Comparison of ENCODE assay signal across 15 cellular contexts in the genomic region with DNA sequence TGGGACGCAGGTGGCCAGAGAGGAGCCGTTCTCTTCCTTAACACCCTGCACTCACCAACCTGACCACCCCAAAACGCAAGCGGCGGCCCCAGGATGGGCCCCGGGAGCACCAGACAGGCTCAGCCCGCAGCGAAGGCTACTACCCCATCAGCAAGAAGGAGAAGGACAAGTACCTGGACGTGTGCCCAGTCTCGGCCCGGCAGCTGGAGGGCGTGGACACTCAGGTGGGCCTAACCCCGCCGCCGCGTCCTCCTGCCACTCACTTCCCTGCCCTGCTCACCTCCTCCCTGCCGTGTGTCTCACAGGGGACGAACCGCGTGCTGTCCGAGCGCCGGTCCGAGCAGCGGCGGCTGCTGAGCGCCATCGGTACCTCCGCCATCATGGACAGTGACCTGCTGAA. TPM values are rescaled to one million over a fixed set of nuclear protein-coding genes. Genes with fewer than 3 reads are reported as not detected.
DNase-seq lines count a peak whose midpoint lies in the region; ATAC-seq, FAIRE-seq and TF ChIP-seq lines count a peak whose summit lies in the region.
"Had no signal": no experiment of that assay in that cellular context is flagged by ENCODE, and none has a peak within 500 bp of the region (broad histone marks: within the 10 kb centered on the region; RNA-seq: fewer than 3 reads in every experiment).

No MANE protein-coding gene starts in this region.

- H2AK5ac ChIP-seq in neuronal stem cell (ENCODE audit: low read depth, low read length) (no peak overlapping the region), trophoblast cell (ENCODE audit: low read length) (no peak overlapping the region)

- WGBS in GM12878 (ENCODE audit: insufficient coverage, insufficient replicate concordance, low lambda C conversion rate, missing lambda C conversion rate): over 99% methylated on average over 17 of the region's 29 CpGs
- no CpG with 5 or more reads among the region's 29 CpGs for WGBS in neuronal stem cell (ENCODE audit: extremely low coverage in 2 of 2, insufficient read length in 2 of 2, insufficient replicate concordance in 1 of 2), 2 donors
- no CpG with 5 or more reads among the region's 29 CpGs for WGBS in trophoblast cell (ENCODE audit: extremely low coverage, insufficient coverage, insufficient read length)

- no peak overlapping the region for H2AFZ ChIP-seq in GM12878 (ENCODE audit: control insufficient read depth, low read depth, low read length)
- H2AFZ ChIP-seq in neuronal stem cell (ENCODE audit: low read length): no peak overlapping the region
- H2AFZ ChIP-seq in trophoblast cell (ENCODE audit: insufficient read depth, low read length, poor library complexity): no peak overlapping the region

- H2BK12ac ChIP-seq in neuronal stem cell (ENCODE audit: low read length): peak overlapping the region; percentile 10
- no peak overlapping the region for H2BK12ac ChIP-seq in trophoblast cell (ENCODE audit: low read length)

- H3K79me1 ChIP-seq in neuronal stem cell (ENCODE audit: low read depth, low read length) (peaks cover 5% of the 10 kb centered on the region), trophoblast cell (ENCODE audit: low read length) (no peaks in the 10 kb centered on the region)

- RAD21 ChIA-PET in GM12878 (lab: Charles Lee; ENCODE audit: unreplicated experiment): interaction anchor here (0.6 kb wide), 1 partner anchor 43 kb away, joined by 3 read pairs; no protein-coding TSS in a partner anchor

- FAIRE-seq in GM12878 (lab: Jason Lieb, UNC): no peak

- TF ChIP-seq EP300 in GM12878 (IDR thresholded peaks at IDR 0.05; ENCODE audit: borderline replicate concordance in 1 of 2, control insufficient read depth in 1 of 2, low read depth in 2 of 2, low read length in 2 of 2): no peak

- no peak for TF ChIP-seq CTCF in RWPE1 (conservative IDR thresholded peaks at IDR 0.05; ENCODE audit: low read depth)
- TF ChIP-seq CTCF in GM12878 (IDR thresholded peaks at IDR 0.05 in 2 of 3, conservative IDR thresholded peaks at IDR 0.05 in 1 of 3; ENCODE audit: control insufficient read depth in 2 of 3, extremely low read depth in 1 of 3, insufficient read depth in 1 of 3, low read depth in 3 of 3, low read length in 3 of 3): no peak

- DNase-seq in RWPE1 (ENCODE audit: low spot score) (no peak), GM12878 (ENCODE audit: low read depth, low spot score) (no peak), neuronal stem cell (ENCODE audit: low spot score) (no peak), trophoblast cell (no peak)
- DNase-seq: CD4-positive, alpha-beta T cell; COR-L47; DMS79; MG63; NCI-H1417 treated with DMSO at 0.1 percent for 48 hours; NCI-H187; NCI-H446 treated with DMSO at 0.1 percent for 48 hours; NCI-H69 had no signal

- H3K18ac ChIP-seq in neuronal stem cell (ENCODE audit: low read length) (no peak overlapping the region), trophoblast cell (ENCODE audit: low read length) (no peak overlapping the region)

- H3K4me2 ChIP-seq in GM12878 (ENCODE audit: control insufficient read depth, insufficient read depth) (no peak overlapping the region), neuronal stem cell (ENCODE audit: insufficient read depth, low read length, poor library complexity, severe bottlenecking) (no peak overlapping the region), trophoblast cell (ENCODE audit: low read length) (no peak overlapping the region)
- H3K4me2 ChIP-seq: BLaER1 had no signal

- in situ Hi-C loops in GM12878 (cut with MboI): loop anchor here (25.0 kb wide), 1 partner anchor 457 kb away; the partner anchor contains the start of genes COX6A2 and ZNF843

- intact Hi-C loops in GM12878 (cut with micrococcal nuclease; ENCODE audit: unreplicated experiment): no loop called here

- H3K4me1 ChIP-seq in GM12878 (ENCODE audit: control insufficient read depth, insufficient read depth, low read length) (no peaks in the 10 kb centered on the region), neuronal stem cell (ENCODE audit: control insufficient read depth in 2 of 2, insufficient read depth in 1 of 2, low read depth in 1 of 2, low read length in 2 of 2) (peaks cover 3 to 5% of the 10 kb centered on the region in 2 donors), trophoblast cell (ENCODE audit: control insufficient read depth in 1 of 2, insufficient read depth in 2 of 2, low read length in 2 of 2) (no peaks in the 10 kb centered on the region)

- H4K20me1 ChIP-seq in GM12878 (ENCODE audit: control insufficient read depth, insufficient read depth): no peaks in the 10 kb centered on the region

- TSS peak; percentile 38 for BruUV-seq in GM12878 (replicated peaks; lab: Mats Ljungman, UMichigan)

- H4K91ac ChIP-seq in neuronal stem cell (ENCODE audit: low read depth, low read length, poor library complexity) (no peak overlapping the region), trophoblast cell (ENCODE audit: low read depth, low read length) (no peak overlapping the region)

- no peak overlapping the region for H4K12ac ChIP-seq in trophoblast cell (ENCODE audit: low read depth, low read length)

- CTCF ChIA-PET in RWPE1 (lab: Yijun Ruan, JAX) (no interaction called here), GM12878 (lab: Yijun Ruan, JAX) (no interaction called here)

- no peak overlapping the region for H3K14ac ChIP-seq in neuronal stem cell (ENCODE audit: low read length)
- H3K14ac ChIP-seq in trophoblast cell (ENCODE audit: low read length): no peak overlapping the region

- ATAC-seq in GM12878 (no peak), HG03135 (IDR thresholded peaks at IDR 0.05; ENCODE audit: unreplicated experiment) (no peak)
- ATAC-seq: SK-N-SH treated with all-trans-retinoic acid at 6 μM for 48 hours had no signal

- H3K27me3 ChIP-seq in GM12878 (replicated peaks in 1 of 2; ENCODE audit: control insufficient read depth in 2 of 2, insufficient read depth in 2 of 2, low read length in 1 of 2): no peaks in the 10 kb centered on the region
- H3K27me3 ChIP-seq in neuronal stem cell (ENCODE audit: control insufficient read depth in 3 of 3, insufficient read depth in 3 of 3, low read depth in 1 of 3, low read length in 3 of 3): no peaks in the 10 kb centered on the region
- H3K27me3 ChIP-seq in trophoblast cell (ENCODE audit: insufficient read depth, low read length): no peaks in the 10 kb centered on the region
- H3K27me3 ChIP-seq: BLaER1, MG63 had no signal

- H2BK15ac ChIP-seq in neuronal stem cell (ENCODE audit: low read length): no peak overlapping the region

- TF ChIP-seq RAD21 in GM12878 (IDR thresholded peaks at IDR 0.05; ENCODE audit: insufficient read depth, low read depth, low read length): no peak

- H4K8ac ChIP-seq in neuronal stem cell (ENCODE audit: low read depth, low read length) (no peak overlapping the region), trophoblast cell (ENCODE audit: low read depth, low read length) (no peak overlapping the region)

- no peak overlapping the region for H3K9ac ChIP-seq in GM12878 (ENCODE audit: control insufficient read depth, insufficient read depth, low read length)
- no peak overlapping the region for H3K9ac ChIP-seq in neuronal stem cell (ENCODE audit: low read depth, low read length, poor library complexity)
- no peak overlapping the region for H3K9ac ChIP-seq in trophoblast cell (ENCODE audit: low read length)
- H3K9ac ChIP-seq: BLaER1 had no signal

- TF ChIP-seq POLR2A in GM12878 (IDR thresholded peaks at IDR 0.05; ENCODE audit: low read depth, low read length): 0 out of 2 replicates have a peak, but pooled peaks have one; percentile 22

- H3K36me3 ChIP-seq in GM12878 (ENCODE audit: control insufficient read depth in 2 of 2, insufficient read depth in 2 of 2, low read length in 1 of 2) (peaks cover 5 to 36% of the 10 kb centered on the region in 2 experiments), neuronal stem cell (replicated peaks in 1 of 2; ENCODE audit: control insufficient read depth in 2 of 2, insufficient read depth in 2 of 2, low read length in 2 of 2) (peaks cover 59 to 86% of the 10 kb centered on the region in 2 donors), trophoblast cell (ENCODE audit: control insufficient read depth in 1 of 2, insufficient read depth in 2 of 2, low read length in 2 of 2) (peaks cover 80 to 82% of the 10 kb centered on the region in 2 experiments)

- H3K79me2 ChIP-seq in GM12878 (ENCODE audit: control insufficient read depth, insufficient read depth, low read length) (no peaks in the 10 kb centered on the region), trophoblast cell (ENCODE audit: control insufficient read depth, insufficient read depth, low read length, poor library complexity) (no peaks in the 10 kb centered on the region)

- POLR2A ChIA-PET in RWPE1 (lab: Yijun Ruan, JAX; ENCODE audit: low non-redundant PET): no interaction called here
- POLR2A ChIA-PET in GM12878 (lab: Charles Lee): no interaction called here

- H3K4ac ChIP-seq in neuronal stem cell (ENCODE audit: low read length) (no peak overlapping the region), trophoblast cell (ENCODE audit: low read depth, low read length) (no peak overlapping the region)

- H2BK120ac ChIP-seq in neuronal stem cell (ENCODE audit: low read depth, low read length) (no peak overlapping the region), trophoblast cell (ENCODE audit: insufficient read depth, low read length, poor library complexity) (no peak overlapping the region)

- H2BK5ac ChIP-seq in neuronal stem cell (ENCODE audit: low read length): no peak overlapping the region
- no peak overlapping the region for H2BK5ac ChIP-seq in trophoblast cell (ENCODE audit: low read depth, low read length, poor library complexity)

- H3K27ac ChIP-seq in RWPE1 (peak overlapping the region; percentile 71), GM12878 (ENCODE audit: control insufficient read depth, insufficient read depth) (no peak overlapping the region), neuronal stem cell (replicated peaks; ENCODE audit: low read length) (no peak overlapping the region), trophoblast cell (ENCODE audit: low read depth, low read length) (no peak overlapping the region)
- H3K27ac ChIP-seq: BLaER1 had no signal

- H3K23ac ChIP-seq in neuronal stem cell (ENCODE audit: low read depth, low read length, poor library complexity) (no peak overlapping the region), trophoblast cell (ENCODE audit: low read length) (no peak overlapping the region)

- SMC1A ChIA-PET in GM12878 (lab: Charles Lee; ENCODE audit: uncharacterized antibody, unreplicated experiment): no interaction called here

- no peaks in the 10 kb centered on the region for H3K9me3 ChIP-seq in GM12878 (replicated peaks; ENCODE audit: control insufficient read depth, insufficient read depth, low read length)
- H3K9me3 ChIP-seq in neuronal stem cell (replicated peaks in 1 of 2; ENCODE audit: control insufficient read depth in 2 of 2, insufficient read depth in 1 of 2, low read depth in 1 of 2, low read length in 2 of 2): no peaks in the 10 kb centered on the region
- H3K9me3 ChIP-seq in trophoblast cell (ENCODE audit: insufficient read depth, low read depth, low read length): peaks cover 3% of the 10 kb centered on the region
- H3K9me3 ChIP-seq: BLaER1, MG63 had no signal

- no peak overlapping the region for H3K4me3 ChIP-seq in GM12878
- H3K4me3 ChIP-seq in neuronal stem cell (ENCODE audit: low read length in 2 of 2): no peak overlapping the region
- no peak overlapping the region for H3K4me3 ChIP-seq in trophoblast cell (ENCODE audit: low read depth, low read length)
- H3K4me3 ChIP-seq: BLaER1, MG63 had no signal

RNA-seq across cellular contexts. Expression of gene HSD3B7, which starts 4.6 kb away (rescaled TPM):
- 1.9 and 2.2 TPM in 2 replicates for total RNA-seq in GM12878 (2013; cell fraction: nucleolus; rRNA removed)
- 1.0 and 1.3 TPM in 2 replicates for total RNA-seq in GM12878 (2014; rRNA removed)
- 0.18 and 0.32 TPM in 2 replicates for total RNA-seq in GM12878 (2014; rRNA removed; fragmentation: Illumina TruSeq; extraction: Trizol)
- total RNA-seq in GM12878 (2021): 1.1 and 1.3 TPM in 2 replicates
- polyA plus RNA-seq in GM12878 (2011; ENCODE audit: low read depth): 0.16 TPM
- polyA plus RNA-seq in GM12878 (2011; rRNA removed): 0.27 and 0.65 TPM in 2 replicates
- 1.3 and 1.9 TPM in 2 replicates for polyA plus RNA-seq in GM12878 (2011; cell fraction: cytosol; rRNA removed)
- polyA plus RNA-seq in GM12878 (2011; cell fraction: nucleus; rRNA removed): 4.5 and 6.1 TPM in 2 replicates
- 0.37 and 0.42 TPM in 2 replicates for polyA plus RNA-seq in GM12878 (2012)
- 0.17 and 0.48 TPM in 2 replicates for polyA plus RNA-seq in GM12878 (2014; fragmentation: Illumina TruSeq; extraction: Trizol)
- polyA plus RNA-seq in GM12878 (2014; fragmentation: Nextera tagmentation; extraction: Ambion mirVana): under 1 TPM; 0.18 to 0.40 TPM
- 1.5 and 1.8 TPM in 2 replicates for polyA plus RNA-seq in GM12878 (2014; rRNA removed)
- under 1 TPM in 1 of 2 experiments, not detected in 1; 0.46 TPM for polyA plus RNA-seq in GM12878 (2016; fragmentation: Nextera tagmentation; extraction: Ambion mirVana)
- polyA minus RNA-seq in GM12878 (2011; rRNA and poly(A)+ RNA removed): 0.46 TPM in 1 of 2 replicates, not detected in the other
- not detected in 2 replicates for polyA minus RNA-seq in GM12878 (2011; cell fraction: cytosol; rRNA and poly(A)+ RNA removed)
- polyA minus RNA-seq in GM12878 (2011; cell fraction: nucleus; rRNA and poly(A)+ RNA removed): 0.60 and 1.4 TPM in 2 replicates
- polyA plus RNA-seq in neuronal stem cell (2013, experiment 1 of 2): 0.73 TPM
- polyA plus RNA-seq in neuronal stem cell (2013, experiment 2 of 2): 0.64 TPM
- polyA plus RNA-seq in trophoblast cell (2013): 1.3 and 1.6 TPM in 2 replicates

RNA-seq across cellular contexts. Expression of gene SETD1A, which starts 22.9 kb away (rescaled TPM):
- 9.8 and 13.3 TPM in 2 replicates for total RNA-seq in GM12878 (2013; cell fraction: nucleolus; rRNA removed)
- 1.7 and 3.6 TPM in 2 replicates for total RNA-seq in GM12878 (2014; rRNA removed)
- 2.0 and 2.1 TPM in 2 replicates for total RNA-seq in GM12878 (2014; rRNA removed; fragmentation: Illumina TruSeq; extraction: Trizol)
- total RNA-seq in GM12878 (2021): 20.6 and 25.9 TPM in 2 replicates
- 7.8 TPM for polyA plus RNA-seq in GM12878 (2011; ENCODE audit: low read depth)
- polyA plus RNA-seq in GM12878 (2011; rRNA removed): 0.37 and 1.5 TPM in 2 replicates
- polyA plus RNA-seq in GM12878 (2011; cell fraction: cytosol; rRNA removed): 1.5 and 1.6 TPM in 2 replicates
- polyA plus RNA-seq in GM12878 (2011; cell fraction: nucleus; rRNA removed): 9.6 and 18.4 TPM in 2 replicates
- polyA plus RNA-seq in GM12878 (2012): 9.9 and 23.0 TPM in 2 replicates
- polyA plus RNA-seq in GM12878 (2014; fragmentation: Illumina TruSeq; extraction: Trizol): 8.9 and 11.4 TPM in 2 replicates
- under 1 TPM; 0.02 to 0.18 TPM for polyA plus RNA-seq in GM12878 (2014; fragmentation: Nextera tagmentation; extraction: Ambion mirVana)
- polyA plus RNA-seq in GM12878 (2014; rRNA removed): 10.6 and 15.2 TPM in 2 replicates
- polyA plus RNA-seq in GM12878 (2016; fragmentation: Nextera tagmentation; extraction: Ambion mirVana): 1 to 10 TPM; 6.1 to 7.4 TPM
- polyA minus RNA-seq in GM12878 (2011; rRNA and poly(A)+ RNA removed): 1.6 and 2.2 TPM in 2 replicates
- 4.3 and 11.0 TPM in 2 replicates for polyA minus RNA-seq in GM12878 (2011; cell fraction: cytosol; rRNA and poly(A)+ RNA removed)
- polyA minus RNA-seq in GM12878 (2011; cell fraction: nucleus; rRNA and poly(A)+ RNA removed): 3.6 and 8.7 TPM in 2 replicates
- 16.0 TPM for polyA plus RNA-seq in neuronal stem cell (2013, experiment 1 of 2)
- 15.3 TPM for polyA plus RNA-seq in neuronal stem cell (2013, experiment 2 of 2)
- 14.9 and 15.0 TPM in 2 replicates for polyA plus RNA-seq in trophoblast cell (2013)

RNA-seq across cellular contexts. Expression of gene STX1B, which starts 30.0 kb away (rescaled TPM):
- 11.5 and 14.2 TPM in 2 replicates for total RNA-seq in GM12878 (2013; cell fraction: nucleolus; rRNA removed)
- 0.56 and 1.9 TPM in 2 replicates for total RNA-seq in GM12878 (2014; rRNA removed)
- total RNA-seq in GM12878 (2014; rRNA removed; fragmentation: Illumina TruSeq; extraction: Trizol): 1.5 and 2.3 TPM in 2 replicates
- 2.2 and 2.4 TPM in 2 replicates for total RNA-seq in GM12878 (2021)
- 1.0 TPM for polyA plus RNA-seq in GM12878 (2011; ENCODE audit: low read depth)
- polyA plus RNA-seq in GM12878 (2011; rRNA removed): 1.7 and 2.0 TPM in 2 replicates
- polyA plus RNA-seq in GM12878 (2011; cell fraction: cytosol; rRNA removed): 2.7 and 2.8 TPM in 2 replicates
- 14.4 and 15.4 TPM in 2 replicates for polyA plus RNA-seq in GM12878 (2011; cell fraction: nucleus; rRNA removed)
- 2.4 and 2.8 TPM in 2 replicates for polyA plus RNA-seq in GM12878 (2012)
- 1.5 and 3.3 TPM in 2 replicates for polyA plus RNA-seq in GM12878 (2014; fragmentation: Illumina TruSeq; extraction: Trizol)
- polyA plus RNA-seq in GM12878 (2014; fragmentation: Nextera tagmentation; extraction: Ambion mirVana): under 1 TPM; 0.22 to 0.66 TPM
- 2.5 and 3.1 TPM in 2 replicates for polyA plus RNA-seq in GM12878 (2014; rRNA removed)
- under 1 TPM; 0.29 to 0.71 TPM for polyA plus RNA-seq in GM12878 (2016; fragmentation: Nextera tagmentation; extraction: Ambion mirVana)
- 6.7 and 9.7 TPM in 2 replicates for polyA minus RNA-seq in GM12878 (2011; rRNA and poly(A)+ RNA removed)
- polyA minus RNA-seq in GM12878 (2011; cell fraction: cytosol; rRNA and poly(A)+ RNA removed): 0.94 and 4.3 TPM in 2 replicates
- 7.4 and 10.0 TPM in 2 replicates for polyA minus RNA-seq in GM12878 (2011; cell fraction: nucleus; rRNA and poly(A)+ RNA removed)
- polyA plus RNA-seq in neuronal stem cell (2013, experiment 1 of 2): 11.9 TPM
- 10.7 TPM for polyA plus RNA-seq in neuronal stem cell (2013, experiment 2 of 2)
- 0.19 and 0.23 TPM in 2 replicates for polyA plus RNA-seq in trophoblast cell (2013)

RNA-seq across cellular contexts. Expression of gene ORAI3, which starts 31.6 kb away (rescaled TPM):
- total RNA-seq in GM12878 (2013; cell fraction: nucleolus; rRNA removed): 14.8 and 15.5 TPM in 2 replicates
- total RNA-seq in GM12878 (2014; rRNA removed) (19.5 and 22.4 TPM in 2 replicates), GM12878 (2014; rRNA removed; fragmentation: Illumina TruSeq; extraction: Trizol) (7.0 and 7.2 TPM in 2 replicates), GM12878 (2021) (17.3 TPM in 2 replicates)
- polyA plus RNA-seq in GM12878 (2011; ENCODE audit: low read depth): 9.1 TPM
- polyA plus RNA-seq in GM12878 (2011; rRNA removed) (8.3 and 15.2 TPM in 2 replicates), GM12878 (2014; fragmentation: Illumina TruSeq; extraction: Trizol) (5.6 and 8.6 TPM in 2 replicates), GM12878 (2014; fragmentation: Nextera tagmentation; extraction: Ambion mirVana) (1 to 10 TPM; 3.4 to 8.5 TPM), GM12878 (2014; rRNA removed) (18.6 and 19.7 TPM in 2 replicates), GM12878 (2016; fragmentation: Nextera tagmentation; extraction: Ambion mirVana) (10 to 100 TPM; 21.3 to 21.9 TPM)
- polyA plus RNA-seq in GM12878 (2011; cell fraction: cytosol; rRNA removed): 23.5 and 26.1 TPM in 2 replicates
- 12.2 and 17.5 TPM in 2 replicates for polyA plus RNA-seq in GM12878 (2011; cell fraction: nucleus; rRNA removed)
- 19.4 and 25.7 TPM in 2 replicates for polyA plus RNA-seq in GM12878 (2012)
- 16.2 and 26.9 TPM in 2 replicates for polyA minus RNA-seq in GM12878 (2011; rRNA and poly(A)+ RNA removed)
- polyA minus RNA-seq in GM12878 (2011; cell fraction: cytosol; rRNA and poly(A)+ RNA removed): 6.3 and 9.1 TPM in 2 replicates
- polyA minus RNA-seq in GM12878 (2011; cell fraction: nucleus; rRNA and poly(A)+ RNA removed): 8.0 and 8.9 TPM in 2 replicates
- 16.7 TPM for polyA plus RNA-seq in neuronal stem cell (2013, experiment 1 of 2)
- 16.5 TPM for polyA plus RNA-seq in neuronal stem cell (2013, experiment 2 of 2)
- 14.3 and 15.9 TPM in 2 replicates for polyA plus RNA-seq in trophoblast cell (2013)

RNA-seq across cellular contexts. Expression of gene STX4, which starts 52.9 kb away (rescaled TPM):
- total RNA-seq in GM12878 (2013; cell fraction: nucleolus; rRNA removed): 28.6 and 35.6 TPM in 2 replicates
- total RNA-seq in GM12878 (2014; rRNA removed): 13.8 and 14.0 TPM in 2 replicates
- total RNA-seq in GM12878 (2014; rRNA removed; fragmentation: Illumina TruSeq; extraction: Trizol): 14.9 and 16.3 TPM in 2 replicates
- total RNA-seq in GM12878 (2021): 37.6 and 41.9 TPM in 2 replicates
- polyA plus RNA-seq in GM12878 (2011; ENCODE audit: low read depth): 35.0 TPM
- polyA plus RNA-seq in GM12878 (2011; rRNA removed): 22.2 and 36.0 TPM in 2 replicates
- 34.1 and 41.6 TPM in 2 replicates for polyA plus RNA-seq in GM12878 (2011; cell fraction: cytosol; rRNA removed)
- polyA plus RNA-seq in GM12878 (2011; cell fraction: nucleus; rRNA removed): 105 and 107 TPM in 2 replicates
- polyA plus RNA-seq in GM12878 (2012): 54.5 and 57.3 TPM in 2 replicates
- polyA plus RNA-seq in GM12878 (2014; fragmentation: Illumina TruSeq; extraction: Trizol): 16.2 and 22.0 TPM in 2 replicates
- polyA plus RNA-seq in GM12878 (2014; fragmentation: Nextera tagmentation; extraction: Ambion mirVana): 1 to 10 TPM; 3.3 to 8.5 TPM
- 31.8 and 33.3 TPM in 2 replicates for polyA plus RNA-seq in GM12878 (2014; rRNA removed)
- polyA plus RNA-seq in GM12878 (2016; fragmentation: Nextera tagmentation; extraction: Ambion mirVana): 10 to 100 TPM; 23.2 to 25.1 TPM
- 30.6 and 33.3 TPM in 2 replicates for polyA minus RNA-seq in GM12878 (2011; rRNA and poly(A)+ RNA removed)
- 11.4 and 13.0 TPM in 2 replicates for polyA minus RNA-seq in GM12878 (2011; cell fraction: cytosol; rRNA and poly(A)+ RNA removed)
- polyA minus RNA-seq in GM12878 (2011; cell fraction: nucleus; rRNA and poly(A)+ RNA removed): 10.6 and 22.5 TPM in 2 replicates
- 28.2 TPM for polyA plus RNA-seq in neuronal stem cell (2013, experiment 1 of 2)
- 26.9 TPM for polyA plus RNA-seq in neuronal stem cell (2013, experiment 2 of 2)
- polyA plus RNA-seq in trophoblast cell (2013): 45.3 and 51.4 TPM in 2 replicates
